10 cellular contexts compared by ENCODE assay signal in the genomic region with DNA sequence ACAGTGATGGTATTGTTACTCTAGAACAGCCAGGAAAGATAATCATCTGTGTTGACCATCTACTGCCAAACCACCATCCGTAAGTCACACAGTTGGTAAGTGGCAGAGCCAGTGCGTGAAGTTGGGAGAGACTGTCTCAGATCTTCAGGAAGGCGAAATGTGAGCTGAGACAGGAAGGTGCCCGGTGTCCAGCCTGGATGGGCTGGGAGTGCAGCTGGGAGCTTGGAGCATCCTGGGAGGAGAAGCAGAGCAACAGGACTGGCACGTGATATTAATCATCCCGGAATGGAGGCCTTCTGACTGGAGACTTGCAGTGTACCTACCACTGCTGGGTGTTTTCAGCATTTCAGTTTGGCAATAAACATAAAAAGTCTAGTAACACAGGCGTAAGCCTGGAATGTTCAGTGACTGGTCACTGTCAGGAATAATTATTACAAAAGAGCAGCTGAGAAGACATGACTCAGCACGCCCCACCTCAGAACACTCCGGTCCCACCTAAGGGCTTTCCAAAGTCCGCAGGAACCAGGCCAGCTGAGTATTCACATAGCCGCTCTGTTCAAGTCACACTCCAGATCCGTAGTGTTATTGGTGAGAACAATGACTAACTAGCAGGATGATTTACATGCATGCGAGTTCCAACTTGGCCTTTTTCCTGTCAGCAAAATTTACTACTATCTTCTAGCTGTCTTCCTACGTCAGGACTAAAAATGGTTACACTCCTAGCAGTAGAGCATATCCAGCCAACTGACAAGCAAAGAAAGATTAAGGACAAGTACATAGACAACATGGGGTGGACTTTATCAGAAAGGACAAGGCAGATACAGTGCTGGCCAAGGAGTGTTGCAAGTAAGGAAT. TPM values are rescaled to one million over a fixed set of nuclear protein-coding genes. Genes with fewer than 3 reads are reported as not detected.
A peak's percentile ranks its signal among the peaks of the same experiment; 100 is the strongest.
DNase-seq lines count a peak whose midpoint lies in the region; ATAC-seq and TF ChIP-seq lines count a peak whose summit lies in the region.
"Had no signal": no experiment of that assay in that cellular context is flagged by ENCODE, and none has a peak within 500 bp of the region (broad histone marks: within the 10 kb centered on the region; RNA-seq: fewer than 3 reads in every experiment).

No MANE protein-coding gene starts in this region.

- no peaks in the 10 kb centered on the region for H3K79me2 ChIP-seq in neural progenitor cell (ENCODE audit: low read depth)

- H3K4me3 ChIP-seq in neural progenitor cell = no peak overlapping the region
- H3K4me3 ChIP-seq: GM12878 had no signal

- H4K20me1 ChIP-seq in neural progenitor cell (ENCODE audit: low read depth) = no peaks in the 10 kb centered on the region

- DNase-seq in COLO668 (lab: John Stamatoyannopoulos, UW; ENCODE audit: unreplicated experiment) (peak; percentile 28), NOMO-1 treated with DMSO at 0.1 percent for 48 hours (lab: John Stamatoyannopoulos, UW; ENCODE audit: unreplicated experiment) (peak; percentile 74), neural progenitor cell (ENCODE audit: low spot score) (no peak), NCI-H345 (lab: John Stamatoyannopoulos, UW) (no peak)
- no peak for DNase-seq in stimulated activated CD4-positive, alpha-beta T cell treated with anti-CD3 and anti-CD28 coated beads, Interleukin-15, amount 100 ng/mL, for 24 hours

- H3K9ac ChIP-seq in neural progenitor cell = no peak overlapping the region

- peaks cover 19% of the 10 kb centered on the region for H3K9me3 Mint-ChIP-seq in neural progenitor cell

- no peaks in the 10 kb centered on the region for H3K27me3 Mint-ChIP-seq in neural progenitor cell (ENCODE audit: insufficient read depth, low read depth)
- H3K27me3 Mint-ChIP-seq: activated naive CD8-positive, alpha-beta T cell had no signal

- peak overlapping the region; percentile 6 for H3K4me2 ChIP-seq in neural progenitor cell

- no peak overlapping the region for H3K27ac Mint-ChIP-seq in neural progenitor cell
- H3K27ac Mint-ChIP-seq: activated naive CD8-positive, alpha-beta T cell had no signal

- no peaks in the 10 kb centered on the region for H3K36me3 ChIP-seq in neural progenitor cell

- H3K36me3 Mint-ChIP-seq in neural progenitor cell = peaks cover 2% of the 10 kb centered on the region

- no peak overlapping the region for H3K4me3 Mint-ChIP-seq in neural progenitor cell
- H3K4me3 Mint-ChIP-seq: activated naive CD8-positive, alpha-beta T cell had no signal

- peaks cover 10% of the 10 kb centered on the region for H3K4me1 ChIP-seq in neural progenitor cell

- ATAC-seq in esophagus mucosa (peak; percentile 95), GM21390 (IDR thresholded peaks at IDR 0.05; ENCODE audit: unreplicated experiment) (no peak), HG03460 (IDR thresholded peaks at IDR 0.05; ENCODE audit: unreplicated experiment) (no peak)
- ATAC-seq: GM12878 had no signal

- no peaks in the 10 kb centered on the region for H3K9me3 ChIP-seq in neural progenitor cell (ENCODE audit: low read depth)

- no peak overlapping the region for H2AFZ ChIP-seq in neural progenitor cell (replicated peaks)

- peak overlapping the region; percentile 36 for H3K27ac ChIP-seq in neural progenitor cell

- peaks cover 7% of the 10 kb centered on the region for H3K4me1 Mint-ChIP-seq in neural progenitor cell

- no peaks in the 10 kb centered on the region for H3F3A ChIP-seq in neural progenitor cell (ENCODE audit: low read depth)

- no peaks in the 10 kb centered on the region for H3K27me3 ChIP-seq in neural progenitor cell

- TF ChIP-seq CTCF in neural progenitor cell (IDR thresholded peaks at IDR 0.05) = no peak

RNA-seq across cellular contexts. Expression of gene PNRC1, which starts 45.1 kb away (rescaled TPM):
- total RNA-seq in esophagus mucosa (66.7 TPM), neural progenitor cell (ENCODE audit: low replicate concordance) (140 and 236 TPM in 2 replicates)

Comparison
In these comparisons a context has a peak if more than half of its experiments do, and no peak if none do; other contexts are left out.
1. DNase-seq: peak in COLO668 (single experiment) and NOMO-1 treated with DMSO at 0.1 percent for 48 hours (single experiment); none in neural progenitor cell (single experiment), stimulated activated CD4-positive, alpha-beta T cell treated with anti-CD3 and anti-CD28 coated beads, Interleukin-15, amount 100 ng/mL, for 24 hours (single experiment) and NCI-H345 (single experiment).